In genomic region chr1:68812295-68812694, GRCh38 we compare ENCODE assay signal across 22 cellular contexts.
"Had no signal": no experiment of that assay in that cellular context is flagged by ENCODE, and none has a peak within 500 bp of the region (broad histone marks: within the 10 kb centered on the region; RNA-seq: fewer than 3 reads in every experiment).

No MANE protein-coding gene starts in this region.

- H3K4me1 Mint-ChIP-seq: activated B cell treated with CpG ODN at 0.5 μM for 24 hours; activated naive CD8-positive, alpha-beta T cell treated with anti-CD3 and anti-CD28 coated beads, Interleukin-2, amount 10 ng/mL, durations not matched to agents 7 days and 5 days; memory B cell; stimulated activated naive B cell treated with anti-CD40 and anti-IgM and Interleukin-4, amounts not matched to agents 10 μg/mL and 1 μg/mL and 100 μg/mL, for 72 hours had no signal

- H3K36me3 ChIP-seq: colonic mucosa, esophagus muscularis mucosa, gastrocnemius medialis, right lobe of liver, thoracic aorta, upper lobe of left lung had no signal

- H3K4me1 ChIP-seq: colonic mucosa, esophagus muscularis mucosa, gastrocnemius medialis, parathyroid adenoma, right lobe of liver, upper lobe of left lung had no signal

- ATAC-seq: gastrocnemius medialis; left ventricle myocardium superior; mucosa of descending colon; right lobe of liver; stimulated activated naive B cell treated with anti-CD40 and anti-IgM and Interleukin-4, amounts not matched to agents 10 μg/mL and 1 μg/mL and 100 μg/mL, for 72 hours had no signal

- H3K36me3 Mint-ChIP-seq: activated CD4-positive, alpha-beta memory T cell treated with anti-CD3 and anti-CD28 coated beads for 36 hours; activated naive CD8-positive, alpha-beta T cell treated with anti-CD3 and anti-CD28 coated beads, Interleukin-2, amount 10 ng/mL, durations not matched to agents 7 days and 5 days; memory B cell; stimulated activated naive B cell treated with anti-CD40 and anti-IgM and Interleukin-4, amounts not matched to agents 10 μg/mL and 1 μg/mL and 100 μg/mL, for 72 hours had no signal

- H3K27ac ChIP-seq: colonic mucosa, esophagus muscularis mucosa, gastrocnemius medialis, parathyroid adenoma, right lobe of liver, thoracic aorta, upper lobe of left lung had no signal

- H3K27me3 ChIP-seq: colonic mucosa, esophagus muscularis mucosa, gastrocnemius medialis, right lobe of liver, upper lobe of left lung had no signal

- H3K9me3 Mint-ChIP-seq: T-helper 1 cell treated with Interleukin-12 subunit alpha and Interleukin-12 subunit beta and Interleukin-4 antibody, amounts not matched to agents 30 μg/mL and 1 μg/mL, for 36 hours had no signal

- H3K27ac Mint-ChIP-seq: activated B cell treated with CpG ODN at 0.5 μM for 24 hours; activated CD4-positive, alpha-beta memory T cell treated with anti-CD3 and anti-CD28 coated beads for 36 hours; activated naive CD8-positive, alpha-beta T cell treated with anti-CD3 and anti-CD28 coated beads, Interleukin-2, amount 10 ng/mL, durations not matched to agents 7 days and 5 days; memory B cell; stimulated activated naive B cell treated with anti-CD40 and anti-IgM and Interleukin-4, amounts not matched to agents 10 μg/mL and 1 μg/mL and 100 μg/mL, for 72 hours; T-helper 1 cell treated with Interleukin-12 subunit alpha and Interleukin-12 subunit beta and Interleukin-4 antibody, amounts not matched to agents 30 μg/mL and 1 μg/mL, for 36 hours had no signal

- H3K4me3 ChIP-seq: colonic mucosa, esophagus muscularis mucosa, gastrocnemius medialis, mucosa of descending colon, right lobe of liver, thoracic aorta, upper lobe of left lung had no signal

- H2AFZ ChIP-seq: parathyroid adenoma had no signal

- H3K4me3 Mint-ChIP-seq: activated B cell treated with CpG ODN at 0.5 μM for 24 hours; activated CD4-positive, alpha-beta memory T cell treated with anti-CD3 and anti-CD28 coated beads for 36 hours; activated naive CD8-positive, alpha-beta T cell treated with anti-CD3 and anti-CD28 coated beads, Interleukin-2, amount 10 ng/mL, durations not matched to agents 7 days and 5 days; memory B cell; stimulated activated naive B cell treated with anti-CD40 and anti-IgM and Interleukin-4, amounts not matched to agents 10 μg/mL and 1 μg/mL and 100 μg/mL, for 72 hours; T-helper 1 cell treated with Interleukin-12 subunit alpha and Interleukin-12 subunit beta and Interleukin-4 antibody, amounts not matched to agents 30 μg/mL and 1 μg/mL, for 36 hours had no signal

- H3K27me3 Mint-ChIP-seq: activated B cell treated with CpG ODN at 0.5 μM for 24 hours; activated CD4-positive, alpha-beta memory T cell treated with anti-CD3 and anti-CD28 coated beads for 36 hours; activated naive CD8-positive, alpha-beta T cell treated with anti-CD3 and anti-CD28 coated beads, Interleukin-2, amount 10 ng/mL, durations not matched to agents 7 days and 5 days; memory B cell; stimulated activated naive B cell treated with anti-CD40 and anti-IgM and Interleukin-4, amounts not matched to agents 10 μg/mL and 1 μg/mL and 100 μg/mL, for 72 hours had no signal

- DNase-seq: activated B cell treated with CpG ODN at 0.5 μM for 24 hours; activated CD4-positive, alpha-beta memory T cell treated with anti-CD3 and anti-CD28 coated beads for 36 hours; activated CD4-positive, alpha-beta T cell treated with anti-CD3 and anti-CD28 coated beads for 4 hours; activated naive CD4-positive, alpha-beta T cell treated with Interleukin-2 at 50 U/mL for 16 hours; activated naive CD8-positive, alpha-beta T cell treated with anti-CD3 and anti-CD28 coated beads, Interleukin-2, amount 10 ng/mL, durations not matched to agents 7 days and 5 days; activated T-cell treated with anti-CD3 and anti-CD28 coated beads, Interleukin-2, amount 50 U/mL, for 48 hours; amniotic stem cell; colonic mucosa; gastrocnemius medialis; left ventricle myocardium superior; mucosa of descending colon; right lobe of liver; small intestine; stimulated activated CD4-positive, alpha-beta T cell treated with anti-CD3 and anti-CD28 coated beads, Interleukin-15, amount 100 ng/mL, for 24 hours; stimulated activated naive B cell treated with anti-CD40 and anti-IgM and Interleukin-4, amounts not matched to agents 10 μg/mL and 1 μg/mL and 100 μg/mL, for 72 hours; T1000; upper lobe of left lung had no signal

- H3K9ac ChIP-seq: parathyroid adenoma had no signal

- H3K9me3 ChIP-seq: colonic mucosa, esophagus muscularis mucosa, gastrocnemius medialis, mucosa of descending colon, right lobe of liver, thoracic aorta, upper lobe of left lung had no signal

- H3K79me2 ChIP-seq: parathyroid adenoma had no signal
